ENCODE assay signal across 9 cellular contexts in the genomic region with DNA sequence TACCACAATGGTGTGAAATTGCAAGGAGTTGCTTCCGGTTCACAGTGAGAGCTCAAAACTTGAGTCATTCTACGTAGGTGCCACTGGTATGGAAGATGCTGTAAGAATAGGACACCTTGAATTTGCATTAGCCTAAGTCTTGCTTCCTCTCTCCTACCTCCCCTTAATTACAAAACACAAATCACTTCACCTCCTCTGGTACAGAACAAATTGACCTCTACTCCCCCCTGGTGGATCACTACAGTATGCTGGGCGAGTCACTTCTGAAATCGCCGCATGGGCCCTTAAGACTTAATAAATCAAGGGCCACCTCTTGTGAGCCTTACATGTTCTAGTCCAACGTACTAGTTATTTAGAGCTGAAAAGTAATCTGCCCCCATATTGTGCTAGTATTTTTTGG.
DNase-seq lines count a peak whose midpoint lies in the region; ATAC-seq and TF ChIP-seq lines count a peak whose summit lies in the region.
"Had no signal": no experiment of that assay in that cellular context is flagged by ENCODE, and none has a peak within 500 bp of the region (broad histone marks: within the 10 kb centered on the region; RNA-seq: fewer than 3 reads in every experiment).

No MANE protein-coding gene starts in this region.

- TF ChIP-seq CTCF in foreskin fibroblast (IDR thresholded peaks at IDR 0.05; ENCODE audit: low read depth, low read length) = peak; percentile 34

- no peak overlapping the region for H3K4me3 ChIP-seq in foreskin fibroblast (ENCODE audit: low read depth in 1 of 2, low read length in 2 of 2)
- H3K4me3 ChIP-seq: adrenal gland had no signal

- DNase-seq in NCI-H510A (lab: John Stamatoyannopoulos, UW) (peak; percentile 1), NCI-H510A treated with DMSO at 0.1 percent for 48 hours (lab: John Stamatoyannopoulos, UW) (no peak), RKO (ENCODE audit: low spot score) (peak; percentile 67), foreskin fibroblast (peak in 1 of 2 donors; percentile 2), AG08395 (ENCODE audit: low spot score) (no peak)
- DNase-seq in stimulated activated naive CD8-positive, alpha-beta T cell treated with anti-CD3 and anti-CD28 coated beads, Interleukin-15, Interleukin-2, amounts not matched to agents 100 U/mL and 50 U/mL, for 24 hours = peak; percentile 36

- ATAC-seq in GM19372 (IDR thresholded peaks at IDR 0.05; ENCODE audit: low read depth, unreplicated experiment) (peak; percentile 64), HG03280 (IDR thresholded peaks at IDR 0.05; ENCODE audit: unreplicated experiment) (peak; percentile 87)
- peak; percentile 63 for ATAC-seq in stimulated activated naive CD8-positive, alpha-beta T cell treated with anti-CD3 and anti-CD28 coated beads, Interleukin-15, Interleukin-2, amounts not matched to agents 100 U/mL and 50 U/mL, for 24 hours

Comparison
In these comparisons a context has a peak if more than half of its experiments do, and no peak if none do; other contexts are left out.
1. DNase-seq: peak in NCI-H510A (single experiment), RKO (single experiment) and stimulated activated naive CD8-positive, alpha-beta T cell treated with anti-CD3 and anti-CD28 coated beads, Interleukin-15, Interleukin-2, amounts not matched to agents 100 U/mL and 50 U/mL, for 24 hours (single experiment); none in NCI-H510A treated with DMSO at 0.1 percent for 48 hours (single experiment) and AG08395 (single experiment).
2. Peak in every context shown above with its lines, with median percentiles within 50 percentile points of each other: ATAC-seq.